8 cellular contexts compared by ENCODE assay signal in genomic region chr1:121516279-121516967, GRCh38.
DNase-seq lines count a peak whose midpoint lies in the region; ATAC-seq and TF ChIP-seq lines count a peak whose summit lies in the region.

No MANE protein-coding gene starts in this region.

- DNase-seq in stimulated activated CD4-positive, alpha-beta T cell treated with anti-CD3 and anti-CD28 coated beads, Interleukin-12 subunit alpha, Interleukin-12 subunit beta, amount 100 ng/mL, for 48 hours (ENCODE audit: low read depth in 2 of 3, low spot score in 1 of 3): peak in 2 of 3 donors; percentile 3 to 18
- no peak for DNase-seq in stimulated activated CD4-positive, alpha-beta T cell treated with anti-CD3 and anti-CD28 coated beads, Interleukin-2, amount 100 ng/mL, for 48 hours
- DNase-seq in UCSD-AML1 (lab: John Stamatoyannopoulos, UW; ENCODE audit: unreplicated experiment): peak; percentile 17
- DNase-seq in mucosa of gallbladder (ENCODE audit: low spot score): peak; percentile 21
- no peak for DNase-seq in omental fat pad (ENCODE audit: low spot score)
- DNase-seq in NCI-H128 (lab: John Stamatoyannopoulos, UW; ENCODE audit: unreplicated experiment): no peak

- TF ChIP-seq CTCF in omental fat pad (IDR thresholded peaks at IDR 0.05): no peak

- ATAC-seq in HG03354 (IDR thresholded peaks at IDR 0.05; ENCODE audit: poor library complexity, severe bottlenecking, unreplicated experiment): peak; percentile 85
- ATAC-seq in omental fat pad (ENCODE audit: low FRiP score): no peak
- ATAC-seq in HG02840 (IDR thresholded peaks at IDR 0.05; ENCODE audit: low FRiP score, unreplicated experiment): no peak

Comparison
In these comparisons a context has a peak if more than half of its experiments do, and no peak if none do; other contexts are left out.
1. DNase-seq: peak in stimulated activated CD4-positive, alpha-beta T cell treated with anti-CD3 and anti-CD28 coated beads, Interleukin-12 subunit alpha, Interleukin-12 subunit beta, amount 100 ng/mL, for 48 hours (2 of 3), UCSD-AML1 (single experiment) and mucosa of gallbladder (single experiment); none in stimulated activated CD4-positive, alpha-beta T cell treated with anti-CD3 and anti-CD28 coated beads, Interleukin-2, amount 100 ng/mL, for 48 hours (0 of 2), omental fat pad (single experiment) and NCI-H128 (single experiment).